Comparison of ENCODE assay signal across 1 cellular context in the genomic region with DNA sequence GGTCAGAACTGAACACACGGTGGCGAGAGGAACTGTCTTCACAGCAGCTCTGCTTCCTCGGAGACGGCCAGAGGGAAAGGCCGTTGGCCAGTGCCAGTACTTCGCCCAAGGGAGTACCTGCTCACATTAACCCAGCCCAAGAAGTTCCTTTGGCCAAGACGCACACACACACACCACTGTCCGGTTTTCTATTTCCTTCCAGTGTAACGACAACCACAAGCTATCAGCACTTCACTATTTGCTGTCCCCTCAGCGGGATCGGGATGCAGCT.
TF ChIP-seq lines count a peak whose summit lies in the region.

No MANE protein-coding gene starts in this region.

TF ChIP-seq in HEK293, 187 proteins besides CTCF, POLR2A, EP300 and RAD21 (continued from another document):
- TF ChIP-seq ZNF626 (tag by site-specific recombination; IDR thresholded peaks at IDR 0.05) (no peak), ZNF600 (tag by site-specific recombination; IDR thresholded peaks at IDR 0.05) (no peak), ZNF175 (tag by site-specific recombination; IDR thresholded peaks at IDR 0.05) (no peak), ZNF211 (tag by site-specific recombination; IDR thresholded peaks at IDR 0.05; ENCODE audit: low read depth) (no peak), ZNF768 (tag by site-specific recombination; IDR thresholded peaks at IDR 0.05) (no peak), YY2 (tag by site-specific recombination; IDR thresholded peaks at IDR 0.05) (no peak), KLF8 (tag by site-specific recombination; IDR thresholded peaks at IDR 0.05) (no peak)
- TF ChIP-seq, protein P1, sequence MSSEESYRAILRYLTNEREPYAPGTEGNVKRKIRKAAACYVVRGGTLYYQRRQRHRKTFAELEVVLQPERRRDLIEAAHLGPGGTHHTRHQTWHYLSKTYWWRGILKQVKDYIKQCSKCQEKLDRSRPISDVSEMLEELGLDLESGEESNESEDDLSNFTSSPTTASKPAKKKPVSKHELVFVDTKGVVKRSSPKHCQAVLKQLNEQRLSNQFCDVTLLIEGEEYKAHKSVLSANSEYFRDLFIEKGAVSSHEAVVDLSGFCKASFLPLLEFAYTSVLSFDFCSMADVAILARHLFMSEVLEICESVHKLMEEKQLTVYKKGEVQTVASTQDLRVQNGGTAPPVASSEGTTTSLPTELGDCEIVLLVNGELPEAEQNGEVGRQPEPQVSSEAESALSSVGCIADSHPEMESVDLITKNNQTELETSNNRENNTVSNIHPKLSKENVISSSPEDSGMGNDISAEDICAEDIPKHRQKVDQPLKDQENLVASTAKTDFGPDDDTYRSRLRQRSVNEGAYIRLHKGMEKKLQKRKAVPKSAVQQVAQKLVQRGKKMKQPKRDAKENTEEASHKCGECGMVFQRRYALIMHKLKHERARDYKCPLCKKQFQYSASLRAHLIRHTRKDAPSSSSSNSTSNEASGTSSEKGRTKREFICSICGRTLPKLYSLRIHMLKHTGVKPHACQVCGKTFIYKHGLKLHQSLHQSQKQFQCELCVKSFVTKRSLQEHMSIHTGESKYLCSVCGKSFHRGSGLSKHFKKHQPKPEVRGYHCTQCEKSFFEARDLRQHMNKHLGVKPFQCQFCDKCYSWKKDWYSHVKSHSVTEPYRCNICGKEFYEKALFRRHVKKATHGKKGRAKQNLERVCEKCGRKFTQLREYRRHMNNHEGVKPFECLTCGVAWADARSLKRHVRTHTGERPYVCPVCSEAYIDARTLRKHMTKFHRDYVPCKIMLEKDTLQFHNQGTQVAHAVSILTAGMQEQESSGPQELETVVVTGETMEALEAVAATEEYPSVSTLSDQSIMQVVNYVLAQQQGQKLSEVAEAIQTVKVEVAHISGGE (tag by site-specific recombination; conservative IDR thresholded peaks at IDR 0.05; ENCODE audit: low read depth): no peak
- TF ChIP-seq, protein P2, sequence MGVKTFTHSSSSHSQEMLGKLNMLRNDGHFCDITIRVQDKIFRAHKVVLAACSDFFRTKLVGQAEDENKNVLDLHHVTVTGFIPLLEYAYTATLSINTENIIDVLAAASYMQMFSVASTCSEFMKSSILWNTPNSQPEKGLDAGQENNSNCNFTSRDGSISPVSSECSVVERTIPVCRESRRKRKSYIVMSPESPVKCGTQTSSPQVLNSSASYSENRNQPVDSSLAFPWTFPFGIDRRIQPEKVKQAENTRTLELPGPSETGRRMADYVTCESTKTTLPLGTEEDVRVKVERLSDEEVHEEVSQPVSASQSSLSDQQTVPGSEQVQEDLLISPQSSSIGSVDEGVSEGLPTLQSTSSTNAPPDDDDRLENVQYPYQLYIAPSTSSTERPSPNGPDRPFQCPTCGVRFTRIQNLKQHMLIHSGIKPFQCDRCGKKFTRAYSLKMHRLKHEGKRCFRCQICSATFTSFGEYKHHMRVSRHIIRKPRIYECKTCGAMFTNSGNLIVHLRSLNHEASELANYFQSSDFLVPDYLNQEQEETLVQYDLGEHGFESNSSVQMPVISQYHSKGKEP (tag by site-specific recombination; IDR thresholded peaks at IDR 0.05): no peak
- TF ChIP-seq, protein P3, sequence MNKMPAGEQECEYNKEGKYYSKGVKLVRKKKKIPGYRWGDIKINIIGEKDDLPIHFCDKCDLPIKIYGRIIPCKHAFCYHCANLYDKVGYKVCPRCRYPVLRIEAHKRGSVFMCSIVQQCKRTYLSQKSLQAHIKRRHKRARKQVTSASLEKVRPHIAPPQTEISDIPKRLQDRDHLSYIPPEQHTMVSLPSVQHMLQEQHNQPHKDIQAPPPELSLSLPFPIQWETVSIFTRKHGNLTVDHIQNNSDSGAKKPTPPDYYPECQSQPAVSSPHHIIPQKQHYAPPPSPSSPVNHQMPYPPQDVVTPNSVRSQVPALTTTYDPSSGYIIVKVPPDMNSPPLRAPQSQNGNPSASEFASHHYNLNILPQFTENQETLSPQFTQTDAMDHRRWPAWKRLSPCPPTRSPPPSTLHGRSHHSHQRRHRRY (tag by site-specific recombination; IDR thresholded peaks at IDR 0.05): no peak
- TF ChIP-seq, protein P4, sequence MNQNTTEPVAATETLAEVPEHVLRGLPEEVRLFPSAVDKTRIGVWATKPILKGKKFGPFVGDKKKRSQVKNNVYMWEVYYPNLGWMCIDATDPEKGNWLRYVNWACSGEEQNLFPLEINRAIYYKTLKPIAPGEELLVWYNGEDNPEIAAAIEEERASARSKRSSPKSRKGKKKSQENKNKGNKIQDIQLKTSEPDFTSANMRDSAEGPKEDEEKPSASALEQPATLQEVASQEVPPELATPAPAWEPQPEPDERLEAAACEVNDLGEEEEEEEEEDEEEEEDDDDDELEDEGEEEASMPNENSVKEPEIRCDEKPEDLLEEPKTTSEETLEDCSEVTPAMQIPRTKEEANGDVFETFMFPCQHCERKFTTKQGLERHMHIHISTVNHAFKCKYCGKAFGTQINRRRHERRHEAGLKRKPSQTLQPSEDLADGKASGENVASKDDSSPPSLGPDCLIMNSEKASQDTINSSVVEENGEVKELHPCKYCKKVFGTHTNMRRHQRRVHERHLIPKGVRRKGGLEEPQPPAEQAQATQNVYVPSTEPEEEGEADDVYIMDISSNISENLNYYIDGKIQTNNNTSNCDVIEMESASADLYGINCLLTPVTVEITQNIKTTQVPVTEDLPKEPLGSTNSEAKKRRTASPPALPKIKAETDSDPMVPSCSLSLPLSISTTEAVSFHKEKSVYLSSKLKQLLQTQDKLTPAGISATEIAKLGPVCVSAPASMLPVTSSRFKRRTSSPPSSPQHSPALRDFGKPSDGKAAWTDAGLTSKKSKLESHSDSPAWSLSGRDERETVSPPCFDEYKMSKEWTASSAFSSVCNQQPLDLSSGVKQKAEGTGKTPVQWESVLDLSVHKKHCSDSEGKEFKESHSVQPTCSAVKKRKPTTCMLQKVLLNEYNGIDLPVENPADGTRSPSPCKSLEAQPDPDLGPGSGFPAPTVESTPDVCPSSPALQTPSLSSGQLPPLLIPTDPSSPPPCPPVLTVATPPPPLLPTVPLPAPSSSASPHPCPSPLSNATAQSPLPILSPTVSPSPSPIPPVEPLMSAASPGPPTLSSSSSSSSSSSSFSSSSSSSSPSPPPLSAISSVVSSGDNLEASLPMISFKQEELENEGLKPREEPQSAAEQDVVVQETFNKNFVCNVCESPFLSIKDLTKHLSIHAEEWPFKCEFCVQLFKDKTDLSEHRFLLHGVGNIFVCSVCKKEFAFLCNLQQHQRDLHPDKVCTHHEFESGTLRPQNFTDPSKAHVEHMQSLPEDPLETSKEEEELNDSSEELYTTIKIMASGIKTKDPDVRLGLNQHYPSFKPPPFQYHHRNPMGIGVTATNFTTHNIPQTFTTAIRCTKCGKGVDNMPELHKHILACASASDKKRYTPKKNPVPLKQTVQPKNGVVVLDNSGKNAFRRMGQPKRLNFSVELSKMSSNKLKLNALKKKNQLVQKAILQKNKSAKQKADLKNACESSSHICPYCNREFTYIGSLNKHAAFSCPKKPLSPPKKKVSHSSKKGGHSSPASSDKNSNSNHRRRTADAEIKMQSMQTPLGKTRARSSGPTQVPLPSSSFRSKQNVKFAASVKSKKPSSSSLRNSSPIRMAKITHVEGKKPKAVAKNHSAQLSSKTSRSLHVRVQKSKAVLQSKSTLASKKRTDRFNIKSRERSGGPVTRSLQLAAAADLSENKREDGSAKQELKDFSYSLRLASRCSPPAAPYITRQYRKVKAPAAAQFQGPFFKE (tag by site-specific recombination; IDR thresholded peaks at IDR 0.05; ENCODE audit: borderline replicate concordance): no peak
